ENCODE assay signal across 30 cellular contexts in genomic region chr3:68535782-68536181, GRCh38.
"Had no signal": no experiment of that assay in that cellular context is flagged by ENCODE, and none has a peak within 500 bp of the region (broad histone marks: within the 10 kb centered on the region; RNA-seq: fewer than 3 reads in every experiment).

No MANE protein-coding gene starts in this region.

- ATAC-seq: left colon; left lung; lower lobe of right lung; naive thymus-derived CD8-positive, alpha-beta T cell; pancreas; right cardiac atrium; sciatic nerve; stimulated activated naive B cell treated with anti-CD40 and anti-IgM and Interleukin-4, amounts not matched to agents 10 μg/mL and 1 μg/mL and 100 μg/mL, for 72 hours; stimulated activated naive CD8-positive, alpha-beta T cell treated with anti-CD3 and anti-CD28 coated beads, Interleukin-15, Interleukin-2, amounts not matched to agents 100 U/mL and 50 U/mL, for 24 hours had no signal

- H3K36me3 Mint-ChIP-seq: stimulated activated naive B cell treated with anti-CD40 and anti-IgM and Interleukin-4, amounts not matched to agents 10 μg/mL and 1 μg/mL and 100 μg/mL, for 72 hours had no signal

- H3K9me3 Mint-ChIP-seq: nephron; stimulated activated naive B cell treated with anti-CD40 and anti-IgM and Interleukin-4, amounts not matched to agents 10 μg/mL and 1 μg/mL and 100 μg/mL, for 72 hours had no signal

- H3K4me1 Mint-ChIP-seq: naive thymus-derived CD8-positive, alpha-beta T cell; nephron; stimulated activated naive B cell treated with anti-CD40 and anti-IgM and Interleukin-4, amounts not matched to agents 10 μg/mL and 1 μg/mL and 100 μg/mL, for 72 hours had no signal

- H3K27ac ChIP-seq: left lung, lower lobe of right lung, pancreas, prostate gland, skin epidermis, stomach, testis, thyroid gland, transverse colon, upper lobe of left lung, vagina had no signal

- H3K4me3 ChIP-seq: left lung, lower lobe of right lung, pancreas, prostate gland, skin epidermis, stomach, testis, thyroid gland, transverse colon, upper lobe of left lung, vagina had no signal

- FAIRE-seq: keratinocyte, pancreas had no signal

- H3K27me3 Mint-ChIP-seq: stimulated activated naive B cell treated with anti-CD40 and anti-IgM and Interleukin-4, amounts not matched to agents 10 μg/mL and 1 μg/mL and 100 μg/mL, for 72 hours had no signal

- H3K27ac Mint-ChIP-seq: nephron; stimulated activated naive B cell treated with anti-CD40 and anti-IgM and Interleukin-4, amounts not matched to agents 10 μg/mL and 1 μg/mL and 100 μg/mL, for 72 hours had no signal

- DNase-seq: hypothalamus; left colon; left lung; lower lobe of right lung; mammary epithelial cell; mesenchymal stem cell; naive thymus-derived CD8-positive, alpha-beta T cell; nucleus accumbens; pancreas; posterior cingulate gyrus; retina; right cardiac atrium; stimulated activated CD4-positive, alpha-beta T cell treated with anti-CD3 and anti-CD28 coated beads, Interleukin-12 subunit alpha, Interleukin-12 subunit beta, amount 100 ng/mL, for 4 hours; stimulated activated CD4-positive, alpha-beta T cell treated with anti-CD3 and anti-CD28 coated beads, Interleukin-15, amount 100 ng/mL, for 24 hours; stimulated activated CD4-positive, alpha-beta T cell treated with anti-CD3 and anti-CD28 coated beads, Interleukin-2, amount 100 ng/mL, for 24 hours; stimulated activated CD4-positive, alpha-beta T cell treated with anti-CD3 and anti-CD28 coated beads, Interleukin-4, amount 100 ng/mL, for 1 hour; stimulated activated naive B cell treated with anti-CD40 and anti-IgM and Interleukin-4, amounts not matched to agents 10 μg/mL and 1 μg/mL and 100 μg/mL, for 72 hours; stimulated activated naive CD8-positive, alpha-beta T cell treated with anti-CD3 and anti-CD28 coated beads, Interleukin-15, Interleukin-2, amounts not matched to agents 100 U/mL and 50 U/mL, for 24 hours; stomach; testis; thyroid gland; transverse colon; upper lobe of left lung had no signal

- H3K27me3 ChIP-seq: left lung, pancreas, stomach, testis, thyroid gland, transverse colon, upper lobe of left lung, vagina had no signal

- H3K4me1 ChIP-seq: left lung, lower lobe of right lung, pancreas, prostate gland, testis, thyroid gland, transverse colon, upper lobe of left lung, vagina had no signal

- H3K9me3 ChIP-seq: lower lobe of right lung, pancreas, prostate gland, testis, thyroid gland, transverse colon, upper lobe of left lung, vagina had no signal

- H3K4me3 Mint-ChIP-seq: naive thymus-derived CD8-positive, alpha-beta T cell; nephron; neural crest cell; stimulated activated naive B cell treated with anti-CD40 and anti-IgM and Interleukin-4, amounts not matched to agents 10 μg/mL and 1 μg/mL and 100 μg/mL, for 72 hours had no signal

- H3K36me3 ChIP-seq: left lung, lower lobe of right lung, pancreas, prostate gland, stomach, thyroid gland, transverse colon, upper lobe of left lung, vagina had no signal
